Comparison of ENCODE assay signal across 17 cellular contexts in genomic region chr10:43251664-43252165, GRCh38. TPM values are rescaled to one million over a fixed set of nuclear protein-coding genes. Genes with fewer than 3 reads are reported as not detected.
DNase-seq lines count a peak whose midpoint lies in the region; TF ChIP-seq lines count a peak whose summit lies in the region.
"Had no signal": no experiment of that assay in that cellular context is flagged by ENCODE, and none has a peak within 500 bp of the region (broad histone marks: within the 10 kb centered on the region; RNA-seq: fewer than 3 reads in every experiment).

No MANE protein-coding gene starts in this region.

- H3K27me3 Mint-ChIP-seq in endothelial cell (ENCODE audit: unreplicated experiment), result peaks cover 14% of the 10 kb centered on the region
- H3K27me3 Mint-ChIP-seq: activated T-helper 17 cell treated with anti-CD3 and anti-CD28 coated beads, Interleukin-2, amount 50 U/mL, for 72 hours had no signal

- H3K4me3 ChIP-seq in sigmoid colon, result no peak overlapping the region
- H3K4me3 ChIP-seq: thoracic aorta had no signal

- DNase-seq in activated CD4-positive, CD25-positive, alpha-beta regulatory T cell treated with anti-CD3 and anti-CD28 coated beads, Interleukin-2, amount 50 U/mL, for 72 hours, result peak; percentile 27
- DNase-seq in activated CD4-positive, CD25-positive, alpha-beta regulatory T cell (lab: John Stamatoyannopoulos, UW), result no peak
- DNase-seq in D341Med (ENCODE audit: low spot score), result peak; percentile 12
- DNase-seq in iPS-NIHi11 (ENCODE audit: low spot score), result peak; percentile 19
- peak; percentile 38 for DNase-seq in sigmoid colon
- no peak for DNase-seq in effector CD8-positive, alpha-beta T cell (lab: John Stamatoyannopoulos, UW)
- no peak for DNase-seq in endothelial cell (ENCODE audit: low spot score)
- no peak for DNase-seq in SW480 (ENCODE audit: low spot score)
- DNase-seq: DMS79 treated with DMSO at 0.1 percent for 48 hours; mesendoderm; MV-4-11; NCI-H2081; NCI-H510A; stimulated activated CD4-positive, alpha-beta T cell treated with anti-CD3 and anti-CD28 coated beads, Interleukin-2, amount 100 ng/mL, for 48 hours had no signal

- H3K4me3 Mint-ChIP-seq in endothelial cell (ENCODE audit: unreplicated experiment), result no peak overlapping the region
- H3K4me3 Mint-ChIP-seq: activated T-helper 17 cell treated with anti-CD3 and anti-CD28 coated beads, Interleukin-2, amount 50 U/mL, for 72 hours had no signal

- peaks cover 18% of the 10 kb centered on the region for H3K4me1 Mint-ChIP-seq in endothelial cell (ENCODE audit: unreplicated experiment)

- peaks cover 0 to 3% (median 0%) of the 10 kb centered on the region in 4 donors for H3K9me3 ChIP-seq in sigmoid colon
- H3K9me3 ChIP-seq: neutrophil had no signal

- H3K27me3 ChIP-seq in sigmoid colon, result no peaks in the 10 kb centered on the region

- H3K36me3 ChIP-seq in sigmoid colon, result no peaks in the 10 kb centered on the region
- H3K36me3 ChIP-seq: neutrophil, thoracic aorta had no signal

- intact Hi-C loops in sigmoid colon (cut with DNase I), result no loop called here

- no peak for TF ChIP-seq EP300 in sigmoid colon (IDR thresholded peaks at IDR 0.05)

- no peak overlapping the region for H3K27ac Mint-ChIP-seq in endothelial cell (ENCODE audit: unreplicated experiment)
- H3K27ac Mint-ChIP-seq: activated T-helper 17 cell treated with anti-CD3 and anti-CD28 coated beads, Interleukin-2, amount 50 U/mL, for 72 hours had no signal

- TF ChIP-seq CTCF in sigmoid colon (IDR thresholded peaks at IDR 0.05) (no peak), endothelial cell (IDR thresholded peaks at IDR 0.05; ENCODE audit: unreplicated experiment) (no peak)

- 84 to 86% methylated on average over 12 of the region's 12 CpGs for WGBS in sigmoid colon, 2 donors

- no peaks in the 10 kb centered on the region for H3K4me1 ChIP-seq in sigmoid colon

- TF ChIP-seq POLR2A in sigmoid colon (IDR thresholded peaks at IDR 0.05), result no peak

- no peaks in the 10 kb centered on the region for H3K9me3 Mint-ChIP-seq in endothelial cell (ENCODE audit: unreplicated experiment)
- H3K9me3 Mint-ChIP-seq: activated T-helper 17 cell treated with anti-CD3 and anti-CD28 coated beads, Interleukin-2, amount 50 U/mL, for 72 hours had no signal

- no peaks in the 10 kb centered on the region for H3K36me3 Mint-ChIP-seq in endothelial cell (ENCODE audit: low read depth, unreplicated experiment)

- no peak overlapping the region for H3K27ac ChIP-seq in sigmoid colon
- H3K27ac ChIP-seq: neutrophil, thoracic aorta had no signal

RNA-seq across cellular contexts. Expression of gene RASGEF1A, which starts 15.2 kb away (rescaled TPM):
- total RNA-seq in sigmoid colon (1 to 10 TPM in 1 of 4 donors, under 1 TPM in 3; 0.27 to 2.5 (median 0.34) TPM), endothelial cell (ENCODE audit: unreplicated experiment) (1.3 TPM)
- 1 to 10 TPM in 1 of 3 donors, under 1 TPM in 2; 0.46 to 1.6 (median 0.60) TPM for polyA plus RNA-seq in sigmoid colon
- total RNA-seq: thoracic aorta had no signal

Comparison
In these comparisons a context has a peak if more than half of its experiments do, and no peak if none do; other contexts are left out.
1. DNase-seq: peak in activated CD4-positive, CD25-positive, alpha-beta regulatory T cell treated with anti-CD3 and anti-CD28 coated beads, Interleukin-2, amount 50 U/mL, for 72 hours (single experiment), D341Med (single experiment), iPS-NIHi11 (single experiment) and sigmoid colon (single experiment); none in activated CD4-positive, CD25-positive, alpha-beta regulatory T cell (0 of 4), effector CD8-positive, alpha-beta T cell (single experiment), endothelial cell (single experiment) and SW480 (single experiment).